Comparison of ENCODE assay signal across 8 cellular contexts in the genomic region with DNA sequence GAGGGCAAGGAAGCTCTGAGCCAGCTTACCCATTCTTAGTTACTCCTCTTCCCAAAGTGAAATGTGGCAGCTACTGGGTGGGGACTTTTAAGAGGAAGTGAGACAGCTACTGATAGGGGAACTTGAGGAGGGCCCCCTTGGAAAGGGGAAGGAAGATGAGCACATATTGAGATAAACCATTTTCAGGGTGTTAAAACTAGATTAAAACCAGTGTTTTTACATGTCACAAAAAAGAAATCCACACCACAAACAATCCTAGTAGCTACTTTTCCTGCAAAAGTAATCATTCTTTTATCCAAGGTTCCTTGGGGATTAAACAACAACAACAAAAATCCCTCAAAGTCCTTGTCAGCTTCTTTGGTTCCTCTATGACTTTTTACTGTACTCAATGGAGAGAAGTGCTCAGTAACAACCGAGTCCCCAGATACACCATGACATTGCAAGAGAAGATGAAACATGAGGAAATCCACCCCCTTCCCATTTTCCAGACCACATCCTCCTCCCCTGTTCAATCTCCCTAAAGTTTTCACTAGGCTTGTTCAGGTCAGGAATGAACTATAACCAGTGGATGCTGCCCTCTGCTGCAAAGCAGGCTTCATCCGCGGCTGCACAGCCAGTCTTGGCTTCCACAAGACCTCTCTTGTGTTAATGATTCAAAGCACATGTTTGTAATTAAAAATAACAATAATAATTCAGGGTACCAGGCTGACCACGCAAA.
DNase-seq lines count a peak whose midpoint lies in the region; ATAC-seq and TF ChIP-seq lines count a peak whose summit lies in the region.

No MANE protein-coding gene starts in this region.

- peak; percentile 13 for DNase-seq in OCI-LY7 (ENCODE audit: low spot score)
- peak; percentile 26 for DNase-seq in globus pallidus (ENCODE audit: low spot score)
- no peak for DNase-seq in stimulated activated naive CD4-positive, alpha-beta T cell (lab: John Stamatoyannopoulos, UW)
- DNase-seq in activated CD4-positive, alpha-beta T cell treated with anti-CD3 and anti-CD28 coated beads, Interleukin-2, amount 50 U/mL, for 4 hours, result no peak
- DNase-seq in activated gamma-delta T cell (lab: John Stamatoyannopoulos, UW), result no peak

- H3K36me3 ChIP-seq in ACC112 (ENCODE audit: insufficient read depth, low read length), result no peaks in the 10 kb centered on the region
- H3K36me3 ChIP-seq in OCI-LY7 (ENCODE audit: insufficient read depth, low read length), result no peaks in the 10 kb centered on the region

- H3K79me2 ChIP-seq in ACC112 (ENCODE audit: control insufficient read depth, insufficient read depth, low read length, unreplicated experiment) (no peaks in the 10 kb centered on the region), OCI-LY7 (ENCODE audit: insufficient read depth, low read depth, low read length) (no peaks in the 10 kb centered on the region)

- H3K9me2 ChIP-seq in OCI-LY7 (ENCODE audit: insufficient read depth, low read length), result no peaks in the 10 kb centered on the region

- no peak overlapping the region for H3K27ac ChIP-seq in ACC112 (ENCODE audit: low read depth, low read length)
- H3K27ac ChIP-seq in OCI-LY7 (ENCODE audit: low read depth, low read length, poor library complexity, severe bottlenecking), result no peak overlapping the region

- ATAC-seq in GM21515 (IDR thresholded peaks at IDR 0.05; ENCODE audit: unreplicated experiment) (peak; percentile 54), HG03469 (IDR thresholded peaks at IDR 0.05; ENCODE audit: unreplicated experiment) (no peak)

- no peaks in the 10 kb centered on the region for H4K20me1 ChIP-seq in OCI-LY7 (ENCODE audit: insufficient read depth, low read length)

- H3K27me3 ChIP-seq in ACC112 (ENCODE audit: insufficient read depth, low read length), result no peaks in the 10 kb centered on the region

- no peaks in the 10 kb centered on the region for H3K9me3 ChIP-seq in OCI-LY7 (ENCODE audit: low read length)

- H3K4me3 ChIP-seq in ACC112 (ENCODE audit: low read depth, low read length), result no peak overlapping the region
- H3K4me3 ChIP-seq in OCI-LY7 (ENCODE audit: low read depth, low read length, poor library complexity, severe bottlenecking), result no peak overlapping the region

- H3K4me1 ChIP-seq in ACC112 (ENCODE audit: control insufficient read depth, insufficient read depth, low read length, unreplicated experiment), result peaks cover 8% of the 10 kb centered on the region
- peaks cover 12% of the 10 kb centered on the region for H3K4me1 ChIP-seq in OCI-LY7 (ENCODE audit: insufficient read depth, low read length, poor library complexity, severe bottlenecking)

- BruUV-seq in OCI-LY7 (replicated peaks; lab: Mats Ljungman, UMichigan), result no TSS peak

- POLR2A ChIA-PET in OCI-LY7 (lab: Charles Lee), result no interaction called here

- H3K4me2 ChIP-seq in OCI-LY7 (ENCODE audit: low read length), result peak overlapping the region; percentile 31

- CTCF ChIA-PET in OCI-LY7 (lab: Charles Lee; ENCODE audit: unreplicated experiment), result no interaction called here

- intact Hi-C loops in OCI-LY7 (cut with micrococcal nuclease; ENCODE audit: unreplicated experiment), result loop anchor here (5.0 to 10.0 kb wide), 2 partner anchors 175 to 402 kb away; no protein-coding TSS in a partner anchor

- H2AFZ ChIP-seq in ACC112 (ENCODE audit: low read length, unreplicated experiment) (peak overlapping the region; percentile 18), OCI-LY7 (ENCODE audit: low read length) (peak overlapping the region; percentile 46; the same call in 1 of the 2 replicates)

- TF ChIP-seq CTCF in OCI-LY7 (conservative IDR thresholded peaks at IDR 0.05; ENCODE audit: low read length), result peak; percentile 37; the same call in 1 of the 2 replicates

Comparison
In these comparisons a context has a peak if more than half of its experiments do, and no peak if none do; other contexts are left out.
1. DNase-seq: peak in OCI-LY7 (single experiment) and globus pallidus (single experiment); none in stimulated activated naive CD4-positive, alpha-beta T cell (0 of 6), activated CD4-positive, alpha-beta T cell treated with anti-CD3 and anti-CD28 coated beads, Interleukin-2, amount 50 U/mL, for 4 hours (0 of 2) and activated gamma-delta T cell (single experiment).